8 cellular contexts compared by ENCODE assay signal in the genomic region with DNA sequence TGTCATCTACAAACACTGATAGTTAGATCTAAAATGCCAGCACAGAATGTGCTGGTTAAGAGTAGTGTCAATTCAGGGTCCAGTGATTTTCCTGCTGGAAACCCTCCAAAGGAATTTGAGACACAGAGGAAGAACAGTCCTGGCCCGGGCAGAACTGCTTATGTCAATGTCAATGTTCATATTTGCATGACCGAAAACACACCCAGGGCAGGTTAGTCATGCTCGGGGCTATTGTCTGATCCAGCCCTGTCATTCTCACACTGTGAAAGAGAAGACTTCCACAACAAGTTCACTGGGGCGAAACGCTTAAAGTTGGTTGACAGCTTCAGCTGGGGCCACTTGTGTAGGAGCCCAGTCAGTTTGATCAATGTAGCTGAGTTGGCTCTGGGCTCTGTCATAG.
DNase-seq lines count a peak whose midpoint lies in the region; ATAC-seq and TF ChIP-seq lines count a peak whose summit lies in the region.

No MANE protein-coding gene starts in this region.

- peaks cover 21 to 37% (median 23%) of the 10 kb centered on the region in 3 donors for H3K4me1 Mint-ChIP-seq in IgD-negative memory B cell

- no peaks in the 10 kb centered on the region for H3K27me3 Mint-ChIP-seq in IgD-negative memory B cell

- in situ Hi-C loops in brain microvascular endothelial cell (cut with HindIII; ENCODE audit: low pct_ligation_motif_present, low sequenced_read_pairs), result no loop called here

- H3K4me3 Mint-ChIP-seq in IgD-negative memory B cell, result peak overlapping the region in 2 of 4 donors; percentile 63 to 73

- no peaks in the 10 kb centered on the region for H3K27me3 ChIP-seq in brain microvascular endothelial cell (replicated peaks)

- H3K36me3 Mint-ChIP-seq in IgD-negative memory B cell, result peaks cover 5% of the 10 kb centered on the region

- H3K27ac ChIP-seq in brain microvascular endothelial cell, result no peak overlapping the region

- peak; percentile 93 for ATAC-seq in GM21529 (IDR thresholded peaks at IDR 0.05; ENCODE audit: unreplicated experiment)

- H3K4me3 ChIP-seq in brain microvascular endothelial cell (ENCODE audit: low read depth, low read length), result no peak overlapping the region

- no peak for TF ChIP-seq CTCF in brain microvascular endothelial cell (IDR thresholded peaks at IDR 0.05; ENCODE audit: low read depth, low read length, missing control alignments)

- peak overlapping the region in 2 of 3 donors; percentile 34 to 60 for H3K27ac Mint-ChIP-seq in IgD-negative memory B cell

- peaks cover 0 to 1% (median 0%) of the 10 kb centered on the region in 3 donors for H3K9me3 Mint-ChIP-seq in IgD-negative memory B cell

- H3K36me3 ChIP-seq in brain microvascular endothelial cell (replicated peaks), result no peaks in the 10 kb centered on the region

- DNase-seq in DMS79 treated with DMSO at 0.1 percent for 48 hours (lab: John Stamatoyannopoulos, UW) (peak; percentile 36), germinal center (ENCODE audit: low spot score) (peak; percentile 34), NCI-H2196 (lab: John Stamatoyannopoulos, UW; ENCODE audit: unreplicated experiment) (no peak), COLO829 (ENCODE audit: low spot score) (no peak), brain microvascular endothelial cell (no peak)
- DNase-seq in activated CD4-positive, alpha-beta T cell treated with anti-CD3 and anti-CD28 coated beads for 48 hours, result no peak

Comparison
In these comparisons a context has a peak if more than half of its experiments do, and no peak if none do; other contexts are left out.
1. DNase-seq: peak in DMS79 treated with DMSO at 0.1 percent for 48 hours (single experiment) and germinal center (single experiment); none in NCI-H2196 (single experiment), COLO829 (single experiment), brain microvascular endothelial cell (single experiment) and activated CD4-positive, alpha-beta T cell treated with anti-CD3 and anti-CD28 coated beads for 48 hours (single experiment).